Comparison of ENCODE assay signal across 25 cellular contexts in genomic region chr6:146650799-146651481, GRCh38. TPM values are rescaled to one million over a fixed set of nuclear protein-coding genes. Genes with fewer than 3 reads are reported as not detected.
A peak's percentile ranks its signal among the peaks of the same experiment; 100 is the strongest.
DNase-seq lines count a peak whose midpoint lies in the region; ATAC-seq, FAIRE-seq and TF ChIP-seq lines count a peak whose summit lies in the region.
"Had no signal": no experiment of that assay in that cellular context is flagged by ENCODE, and none has a peak within 500 bp of the region (broad histone marks: within the 10 kb centered on the region; RNA-seq: fewer than 3 reads in every experiment).

No MANE protein-coding gene starts in this region.

- H3K27ac ChIP-seq in PC-3 (ENCODE audit: low read length) = no peak overlapping the region
- no peak overlapping the region for H3K27ac ChIP-seq in H1 (ENCODE audit: low read depth, low read length)
- H3K27ac ChIP-seq in smooth muscle cell (ENCODE audit: low read depth) = peak overlapping the region; percentile 97

- no peak overlapping the region for H2AFZ ChIP-seq in PC-3 (ENCODE audit: low read length)
- H2AFZ ChIP-seq in H1 (ENCODE audit: low read length) = peak overlapping the region; percentile 88
- H2AFZ ChIP-seq in smooth muscle cell (ENCODE audit: low read depth) = peak overlapping the region; percentile 31

- TF ChIP-seq RAD21 in H1 (IDR thresholded peaks at IDR 0.05 in 1 of 2, conservative IDR thresholded peaks at IDR 0.05 in 1 of 2; ENCODE audit: low read depth in 2 of 2, low read length in 2 of 2) = no peak

- TF ChIP-seq POLR2A in H1 (IDR thresholded peaks at IDR 0.05; ENCODE audit: control extremely low read depth in 1 of 2, low read depth in 2 of 2, low read length in 2 of 2) = no peak

- TF ChIP-seq CTCF in PC-3 (conservative IDR thresholded peaks at IDR 0.05; ENCODE audit: low read depth, low read length) = no peak
- no peak for TF ChIP-seq CTCF in H1 (IDR thresholded peaks at IDR 0.05; ENCODE audit: control extremely low read depth in 1 of 3, insufficient read depth in 1 of 3, low read depth in 1 of 3, low read length in 3 of 3)
- TF ChIP-seq CTCF in smooth muscle cell (IDR thresholded peaks at IDR 0.05; ENCODE audit: borderline replicate concordance, insufficient read depth, poor library complexity, severe bottlenecking) = no peak

- no peak overlapping the region for H2AK5ac ChIP-seq in H1 (ENCODE audit: low read depth, low read length)

- peak; percentile 33 for DNase-seq in NCI-H82 (lab: John Stamatoyannopoulos, UW)
- DNase-seq in NCI-H82 treated with DMSO at 0.1 percent for 48 hours (lab: John Stamatoyannopoulos, UW; ENCODE audit: unreplicated experiment) = no peak
- DNase-seq in PC-3 = peak; percentile 37
- DNase-seq in H1 (ENCODE audit: low read depth in 1 of 2, low spot score in 2 of 2) = no peak
- DNase-seq in smooth muscle cell (lab: John Stamatoyannopoulos, UW; ENCODE audit: unreplicated experiment) = peak; percentile 2
- no peak for DNase-seq in RCC 7860 (ENCODE audit: low spot score)
- DNase-seq in NCI-H1436 (lab: John Stamatoyannopoulos, UW) = no peak
- DNase-seq: 8988T; activated B cell treated with CpG ODN at 0.5 μM for 24 hours; activated CD8-positive, alpha-beta T cell treated with anti-CD3 and anti-CD28 coated beads, Interleukin-2, amount 10 ng/mL, durations not matched to agents 7 days and 5 days; activated T-cell treated with anti-CD3 and anti-CD28 coated beads, Interleukin-2, amount 50 U/mL, for 72 hours; cortex of kidney; DMS79 treated with DMSO at 0.1 percent for 48 hours; NCI-H1436 treated with DMSO at 0.1 percent for 48 hours; NCI-H2227 treated with DMSO at 0.1 percent for 48 hours; right cardiac atrium; SHP77 treated with DMSO at 0.1 percent for 48 hours; stimulated activated naive B cell treated with anti-CD40 and anti-IgM and Interleukin-4, amounts not matched to agents 10 μg/mL and 1 μg/mL and 100 μg/mL, for 72 hours; T-helper 17 cell had no signal

- no peak overlapping the region for H4K5ac ChIP-seq in H1 (ENCODE audit: insufficient read length, low read depth, low read length)

- H3K27me3 ChIP-seq in PC-3 (ENCODE audit: low read length) (no peaks in the 10 kb centered on the region), H1 (replicated peaks in 1 of 4; ENCODE audit: control insufficient read depth in 3 of 4, extremely low read depth in 1 of 4, insufficient read depth in 3 of 4, low read length in 3 of 4) (peaks cover 0 to 2% (median 0%) of the 10 kb centered on the region in 4 experiments; a peak in 1 of 7 replicates), smooth muscle cell (ENCODE audit: low read depth) (no peaks in the 10 kb centered on the region)

- no peak overlapping the region for H3K4me3 ChIP-seq in PC-3 (ENCODE audit: low read length)
- no peak overlapping the region for H3K4me3 ChIP-seq in H1 (ENCODE audit: extremely low read depth in 1 of 4, insufficient read depth in 2 of 4, low read depth in 3 of 4, low read length in 4 of 4)
- H3K4me3 ChIP-seq in smooth muscle cell = no peak overlapping the region

- no peak overlapping the region for H3K4ac ChIP-seq in H1 (replicated peaks; ENCODE audit: insufficient read length, low read depth, low read length)

- POLR2A ChIA-PET in PC-3 (lab: Charles Lee; ENCODE audit: unreplicated experiment) (no interaction called here), H1 (lab: Charles Lee; ENCODE audit: partially characterized antibody) (no interaction called here)

- H3F3A ChIP-seq in PC-3 (ENCODE audit: low read length, unreplicated experiment) = no peaks in the 10 kb centered on the region
- H3F3A ChIP-seq in smooth muscle cell (ENCODE audit: low read depth) = peaks cover 29% of the 10 kb centered on the region

- no peaks in the 10 kb centered on the region for H3K36me3 ChIP-seq in PC-3 (ENCODE audit: low read depth, low read length)
- H3K36me3 ChIP-seq in H1 (ENCODE audit: control insufficient read depth in 2 of 4, insufficient read depth in 4 of 4, low read length in 3 of 4) = no peaks in the 10 kb centered on the region
- no peaks in the 10 kb centered on the region for H3K36me3 ChIP-seq in smooth muscle cell (ENCODE audit: low read depth)

- BruUV-seq in PC-3 (replicated peaks; lab: Mats Ljungman, UMichigan) = no TSS peak

- H3K4me1 ChIP-seq in PC-3 (ENCODE audit: insufficient read depth, low read length) (no peaks in the 10 kb centered on the region), H1 (replicated peaks in 1 of 4; ENCODE audit: control insufficient read depth in 3 of 4, insufficient read depth in 4 of 4, low read length in 3 of 4) (no peaks in the 10 kb centered on the region), smooth muscle cell (ENCODE audit: low read depth) (peaks cover 8% of the 10 kb centered on the region)

- H2BK20ac ChIP-seq in H1 (ENCODE audit: low read length) = no peak overlapping the region

- H3K9me3 ChIP-seq in PC-3 (ENCODE audit: low read length) = no peaks in the 10 kb centered on the region
- no peaks in the 10 kb centered on the region for H3K9me3 ChIP-seq in H1 (ENCODE audit: insufficient read depth in 2 of 2, low read depth in 1 of 2, low read length in 1 of 2)
- H3K9me3 ChIP-seq in smooth muscle cell (replicated peaks; ENCODE audit: low read depth) = no peaks in the 10 kb centered on the region

- H3K23me2 ChIP-seq in H1 (ENCODE audit: low read depth, low read length) = no peaks in the 10 kb centered on the region; the same call in 1 of the 2 replicates

- TF ChIP-seq EP300 in H1 (IDR thresholded peaks at IDR 0.05; ENCODE audit: borderline replicate concordance in 1 of 2, low read depth in 2 of 2, low read length in 2 of 2) = no peak

- no peak overlapping the region for H3K9ac ChIP-seq in PC-3 (ENCODE audit: low read length)
- H3K9ac ChIP-seq in H1 (replicated peaks in 1 of 4; ENCODE audit: extremely low read depth in 1 of 4, low read depth in 3 of 4, low read length in 3 of 4) = no peak overlapping the region
- peak overlapping the region; percentile 88 for H3K9ac ChIP-seq in smooth muscle cell (ENCODE audit: low read depth)

- 85% methylated on average over 8 of the region's 8 CpGs; no CpG with 5 or more reads in 1 of the 2 experiments for WGBS in H1 (ENCODE audit: extremely low coverage in 1 of 2, insufficient coverage in 1 of 2, insufficient read length in 1 of 2, insufficient replicate concordance in 2 of 2, low coverage in 1 of 2, low lambda C conversion rate in 2 of 2, missing lambda C conversion rate in 1 of 2), 2 experiments
- WGBS in smooth muscle cell (ENCODE audit: low lambda C conversion rate) = 15% methylated on average over 8 of the region's 8 CpGs

- H3K18ac ChIP-seq in H1 (ENCODE audit: extremely low read depth, low read length) = no peak overlapping the region

- no peak overlapping the region for H2BK120ac ChIP-seq in H1 (replicated peaks; ENCODE audit: low read depth, low read length)

- H3K14ac ChIP-seq in H1 (ENCODE audit: insufficient read length) = no peak overlapping the region

- FAIRE-seq in H1 (lab: Jason Lieb, UNC) (no peak), RCC 7860 (lab: Jason Lieb, UNC) (no peak)
- FAIRE-seq: HTR-8/SVneo had no signal

- intact Hi-C loops in PC-3 (cut with micrococcal nuclease) = no loop called here

- no peaks in the 10 kb centered on the region for H4K20me1 ChIP-seq in PC-3 (ENCODE audit: low read length)
- H4K20me1 ChIP-seq in H1 (replicated peaks in 1 of 2; ENCODE audit: control insufficient read depth in 1 of 2, insufficient read depth in 2 of 2, low read length in 2 of 2) = no peaks in the 10 kb centered on the region
- H4K20me1 ChIP-seq in smooth muscle cell (ENCODE audit: low read depth) = no peaks in the 10 kb centered on the region

- H3K9me2 ChIP-seq in PC-3 (replicated peaks; ENCODE audit: low read length) = no peaks in the 10 kb centered on the region

- no peak overlapping the region for H3K23ac ChIP-seq in H1 (ENCODE audit: insufficient read length)

- H3K79me1 ChIP-seq in H1 (ENCODE audit: low read depth, low read length) = no peaks in the 10 kb centered on the region

- no peak overlapping the region for H4K91ac ChIP-seq in H1 (replicated peaks; ENCODE audit: insufficient read length, low read length)

- H2BK5ac ChIP-seq in H1 (ENCODE audit: low read depth, low read length) = no peak overlapping the region

- no peak overlapping the region for H4K8ac ChIP-seq in H1 (ENCODE audit: extremely low read depth, insufficient read depth, low read length)

- CTCF ChIA-PET in PC-3 (lab: Charles Lee) = no interaction called here
- CTCF ChIA-PET in H1 (lab: Charles Lee; ENCODE audit: partially characterized antibody) = no interaction called here

- no peak overlapping the region for H3K56ac ChIP-seq in H1 (replicated peaks; ENCODE audit: insufficient read length, low read depth, low read length)

- no peak for ATAC-seq in PC-3
- no peak for ATAC-seq in GM21528 (IDR thresholded peaks at IDR 0.05; ENCODE audit: low FRiP score, unreplicated experiment)
- ATAC-seq: activated CD8-positive, alpha-beta T cell treated with anti-CD3 and anti-CD28 coated beads, Interleukin-2, amount 10 ng/mL, durations not matched to agents 7 days and 5 days; activated naive CD4-positive, alpha-beta T cell treated with anti-CD3 and anti-CD28 coated beads, Interleukin-2, amount 50 U/mL, for 72 hours; activated T-cell treated with anti-CD3 and anti-CD28 coated beads, Interleukin-2, amount 50 U/mL, for 72 hours; right cardiac atrium; stimulated activated naive B cell treated with anti-CD40 and anti-IgM and Interleukin-4, amounts not matched to agents 10 μg/mL and 1 μg/mL and 100 μg/mL, for 72 hours; T-helper 17 cell had no signal

- no peak overlapping the region for H2BK15ac ChIP-seq in H1 (ENCODE audit: low read length)

- H3K4me2 ChIP-seq in PC-3 (ENCODE audit: low read length) (no peak overlapping the region), H1 (ENCODE audit: insufficient read depth in 1 of 2, low read depth in 2 of 2, low read length in 2 of 2) (no peak overlapping the region), smooth muscle cell (peak overlapping the region; percentile 77)

- no peaks in the 10 kb centered on the region for H3K79me2 ChIP-seq in PC-3 (ENCODE audit: low read length)
- no peaks in the 10 kb centered on the region for H3K79me2 ChIP-seq in H1 (ENCODE audit: control insufficient read depth in 1 of 2, insufficient read depth in 2 of 2, low read length in 2 of 2)
- H3K79me2 ChIP-seq in smooth muscle cell (ENCODE audit: low read depth) = no peaks in the 10 kb centered on the region

- no peak overlapping the region for H2BK12ac ChIP-seq in H1 (ENCODE audit: low read depth, low read length)

TF ChIP-seq in H1, 55 proteins besides CTCF, POLR2A, EP300 and RAD21 (continues in another document):
- TF ChIP-seq KDM5A (IDR thresholded peaks at IDR 0.05; ENCODE audit: low read length) = no peak

RNA-seq across cellular contexts. Expression of gene ADGB, which starts 52.2 kb away (rescaled TPM):
- total RNA-seq in PC-3 (2014; rRNA removed) (not detected in 2 replicates), smooth muscle cell (1.1 and 1.5 TPM in 2 replicates)
- total RNA-seq in H1 (2021; fragmentation: NEBNext Ultra II Directional; extraction: Animal tissue kit (Norgen Biotek cat#: 25700)) = not detected in 2 replicates
- polyA plus RNA-seq in H1 (2011; rRNA removed) (not detected in 2 replicates), smooth muscle cell (1.6 and 3.1 TPM in 2 replicates)
- polyA plus RNA-seq in H1 (2011; cell fraction: cytosol; rRNA removed) = not detected
- polyA plus RNA-seq in H1 (2011; cell fraction: nucleus; rRNA removed) = not detected
- not detected in 4 replicates for polyA plus RNA-seq in H1 (2012, experiment 1 of 2)
- not detected for polyA plus RNA-seq in H1 (2012, experiment 2 of 2)
- not detected for polyA plus RNA-seq in H1 (2013, experiment 1 of 2)
- not detected for polyA plus RNA-seq in H1 (2013, experiment 2 of 2)
- polyA minus RNA-seq in H1 (2011; rRNA and poly(A)+ RNA removed) = not detected in 2 replicates
- polyA minus RNA-seq in H1 (2011; cell fraction: cytosol; rRNA and poly(A)+ RNA removed) = not detected
- polyA minus RNA-seq in H1 (2011; cell fraction: nucleus; rRNA and poly(A)+ RNA removed) = not detected
- total RNA-seq: activated B cell treated with CpG ODN at 0.5 μM for 24 hours; activated CD8-positive, alpha-beta T cell treated with anti-CD3 and anti-CD28 coated beads, Interleukin-2, amount 10 ng/mL, durations not matched to agents 7 days and 5 days; activated naive CD4-positive, alpha-beta T cell treated with anti-CD3 and anti-CD28 coated beads, Interleukin-2, amount 50 U/mL, for 72 hours; myocyte; omental fat pad; right cardiac atrium; T-helper 17 cell had no signal
- polyA plus RNA-seq: CD14-positive monocyte, right cardiac atrium had no signal

Comparison
In these comparisons a context has a peak if more than half of its experiments do, and no peak if none do; other contexts are left out.
1. DNase-seq: peak in NCI-H82 (single experiment), PC-3 (single experiment) and smooth muscle cell (single experiment); none in NCI-H82 treated with DMSO at 0.1 percent for 48 hours (single experiment), H1 (0 of 2), RCC 7860 (single experiment) and NCI-H1436 (single experiment).